8 cellular contexts compared by ENCODE assay signal in genomic region chr9:16870606-16871357, GRCh38. TPM values are rescaled to one million over a fixed set of nuclear protein-coding genes. Genes with fewer than 3 reads are reported as not detected.
DNase-seq lines count a peak whose midpoint lies in the region; ATAC-seq, FAIRE-seq and TF ChIP-seq lines count a peak whose summit lies in the region.

TSS of gene BNC2 (minus strand) at chr9:16870670. CDS start at chr9:16870648, 22 bp downstream.

- 0% methylated on average over 7 of the region's 60 CpGs for WGBS in mammary epithelial cell (ENCODE audit: low coverage, missing lambda C conversion rate)

- H3K4me3 ChIP-seq in mammary epithelial cell (replicated peaks in 1 of 3; ENCODE audit: insufficient read depth in 1 of 3, low read depth in 2 of 3, low read length in 3 of 3) (peak within 1 kb of the TSS; percentile 31 to 44 (median 39)), keratinocyte (ENCODE audit: control insufficient read depth in 2 of 3, extremely low read depth in 1 of 3, insufficient read depth in 2 of 3, low read depth in 1 of 3, low read length in 3 of 3) (peak within 1 kb of the TSS; percentile 44 to 70 (median 55)), skeletal muscle tissue (ENCODE audit: low read length in 3 of 3) (peak within 1 kb of the TSS; percentile 66 to 77 (median 75))

- BruUV-seq in mammary epithelial cell (replicated peaks; lab: Mats Ljungman, UMichigan) = no TSS peak

- H3K36me3 ChIP-seq in mammary epithelial cell (ENCODE audit: insufficient read depth, low read length) (no peaks in the 10 kb centered on the region), keratinocyte (ENCODE audit: control insufficient read depth in 2 of 2, extremely low read depth in 1 of 2, insufficient read depth in 2 of 2, low read length in 2 of 2) (no peaks in the 10 kb centered on the region), skeletal muscle tissue (ENCODE audit: control insufficient read depth in 3 of 3, insufficient read depth in 3 of 3, low read length in 3 of 3) (no peaks in the 10 kb centered on the region)

- H3K27me3 ChIP-seq in mammary epithelial cell (ENCODE audit: insufficient read depth, low read length) (peaks cover 15% of the 10 kb centered on the region), keratinocyte (ENCODE audit: control insufficient read depth, extremely low read depth, insufficient read depth, low read length) (no peaks in the 10 kb centered on the region), skeletal muscle tissue (ENCODE audit: control insufficient read depth in 3 of 3, insufficient read depth in 3 of 3, low read length in 3 of 3) (peaks cover 0 to 7% (median 2%) of the 10 kb centered on the region in 3 donors)

- dilution Hi-C loops in mammary epithelial cell (cut with HindIII; ENCODE audit: low sequenced_read_pairs) = no loop called here
- dilution Hi-C loops in keratinocyte (cut with MboI; ENCODE audit: extremely low pct_ligation_motif_present, low sequenced_read_pairs) = no loop called here

- intact Hi-C loops in mammary epithelial cell (cut with micrococcal nuclease) = no loop called here

- H4K20me1 ChIP-seq in mammary epithelial cell (ENCODE audit: insufficient read depth, low read length) = no peaks in the 10 kb centered on the region
- no peaks in the 10 kb centered on the region for H4K20me1 ChIP-seq in keratinocyte (ENCODE audit: control insufficient read depth, extremely low read depth, insufficient read depth, low read length)

- DNase-seq in GM10248 (ENCODE audit: extremely low spot score) (peak; percentile 21), NCI-H1105 treated with DMSO at 0.1 percent for 48 hours (lab: John Stamatoyannopoulos, UW) (peak; percentile 40), mammary epithelial cell (no peak), keratinocyte (ENCODE audit: low read depth, low spot score) (no peak), HT-29 (ENCODE audit: low spot score) (no peak), HUDEP-2 (lab: John Stamatoyannopoulos, UW; ENCODE audit: unreplicated experiment in 76 of 76) (no peak)

- CTCF ChIA-PET in GM10248 (lab: Yijun Ruan, JAX) (no interaction called here), mammary epithelial cell (lab: Charles Lee; ENCODE audit: low non-redundant PET) (no interaction called here)

- H2AFZ ChIP-seq in mammary epithelial cell (ENCODE audit: low read depth, low read length) (peak within 1 kb of the TSS; percentile 86), keratinocyte (ENCODE audit: control insufficient read depth, low read length) (peak within 1 kb of the TSS; percentile 94)

- H3K9ac ChIP-seq in mammary epithelial cell (ENCODE audit: insufficient read depth, low read length) (no peak within 1 kb of the TSS), keratinocyte (ENCODE audit: control insufficient read depth, extremely low read depth, insufficient read depth, low read length) (peak within 1 kb of the TSS; percentile 62), skeletal muscle tissue (ENCODE audit: low read depth in 1 of 3, low read length in 3 of 3) (peak within 1 kb of the TSS; percentile 65 to 79 (median 68))

- H3K4me1 ChIP-seq in mammary epithelial cell (ENCODE audit: insufficient read depth, low read length) (peaks cover 11% of the 10 kb centered on the region), keratinocyte (ENCODE audit: control insufficient read depth, extremely low read depth, insufficient read depth, low read length) (peaks cover 18% of the 10 kb centered on the region), skeletal muscle tissue (ENCODE audit: control insufficient read depth in 3 of 3, insufficient read depth in 3 of 3, low read length in 3 of 3) (peaks cover 0 to 8% (median 3%) of the 10 kb centered on the region in 3 donors)

- in situ Hi-C loops in mammary epithelial cell (cut with MboI; ENCODE audit: low sequenced_read_pairs in 2 of 2) = no loop called here

- H3K9me3 ChIP-seq in mammary epithelial cell (replicated peaks; ENCODE audit: insufficient read depth, low read length) (no peaks in the 10 kb centered on the region), keratinocyte (ENCODE audit: control insufficient read depth, low read depth, low read length) (no peaks in the 10 kb centered on the region), skeletal muscle tissue (ENCODE audit: control insufficient read depth in 3 of 3, low read length in 3 of 3) (no peaks in the 10 kb centered on the region)

- H3K79me2 ChIP-seq in mammary epithelial cell (ENCODE audit: insufficient read depth, low read length) = no peaks in the 10 kb centered on the region
- H3K79me2 ChIP-seq in keratinocyte (ENCODE audit: control insufficient read depth, insufficient read depth, low read length) = no peaks in the 10 kb centered on the region

- POLR2A ChIA-PET in GM10248 (lab: Yijun Ruan, JAX) = no interaction called here

- H3K27ac ChIP-seq in mammary epithelial cell (ENCODE audit: insufficient read depth, low read depth, low read length) = no peak within 1 kb of the TSS
- no peak within 1 kb of the TSS for H3K27ac ChIP-seq in keratinocyte (ENCODE audit: control insufficient read depth, insufficient read depth, low read length)
- peak within 1 kb of the TSS; percentile 64 for H3K27ac ChIP-seq in skeletal muscle tissue (ENCODE audit: low read depth, low read length)

- TF ChIP-seq CTCF in GM10248 (IDR thresholded peaks at IDR 0.05; ENCODE audit: control extremely low read depth, extremely low read depth, low read depth, missing control alignments) (no peak), mammary epithelial cell (conservative IDR thresholded peaks at IDR 0.05 in 1 of 2, IDR thresholded peaks at IDR 0.05 in 1 of 2; ENCODE audit: extremely low read depth in 1 of 2, insufficient read depth in 1 of 2, low read depth in 1 of 2, low read length in 2 of 2) (no peak), keratinocyte (optimal IDR thresholded peaks at IDR 0.05 in 1 of 3, IDR thresholded peaks at IDR 0.05 in 1 of 3, conservative IDR thresholded peaks at IDR 0.05 in 1 of 3; ENCODE audit: extremely low read depth in 1 of 3, insufficient read depth in 2 of 3, low read length in 3 of 3) (no peak)

- no peak for ATAC-seq in GM18909 (IDR thresholded peaks at IDR 0.05; ENCODE audit: poor library complexity, unreplicated experiment)

- H3K4me2 ChIP-seq in mammary epithelial cell (ENCODE audit: insufficient read depth, low read depth, low read length) (peak within 1 kb of the TSS; percentile 97), keratinocyte (ENCODE audit: control insufficient read depth, extremely low read depth, insufficient read depth, low read depth, low read length) (peak within 1 kb of the TSS; percentile 87)

- H3K9me1 ChIP-seq in keratinocyte (ENCODE audit: control insufficient read depth, extremely low read depth, insufficient read depth, low read length) = no peaks in the 10 kb centered on the region

- FAIRE-seq in keratinocyte (lab: Jason Lieb, UNC) = no peak

RNA-seq across cellular contexts. Expression of gene BNC2, which starts in this region (rescaled TPM):
- under 1 TPM; 0.09 to 0.17 TPM for total RNA-seq in mammary epithelial cell
- polyA plus RNA-seq in mammary epithelial cell = 0.03 TPM
- not detected for polyA minus RNA-seq in mammary epithelial cell
- polyA plus RNA-seq in keratinocyte = 1.1 to 2.2 TPM (median 1.1 TPM) in 3 replicates
- 1.4 TPM for polyA plus RNA-seq in keratinocyte (2011; ENCODE audit: low read depth)
- polyA plus RNA-seq in keratinocyte (2011; cell fraction: cytosol; rRNA removed) = 0.44 and 0.68 TPM in 2 replicates
- polyA plus RNA-seq in keratinocyte (2011; cell fraction: nucleus; rRNA removed) = 1.3 and 1.9 TPM in 2 replicates
- 0.21 and 0.88 TPM in 2 replicates for polyA plus RNA-seq in keratinocyte (2012; ENCODE audit: low replicate concordance)
- polyA minus RNA-seq in keratinocyte = 3.0 to 6.3 TPM (median 4.7 TPM) in 3 replicates
- 0.96 TPM for polyA minus RNA-seq in keratinocyte (2011; cell fraction: cytosol; rRNA and poly(A)+ RNA removed)
- 1.6 and 5.6 TPM in 2 replicates for polyA minus RNA-seq in keratinocyte (2011; cell fraction: nucleus; rRNA and poly(A)+ RNA removed)
- total RNA-seq in skeletal muscle tissue = 10.4 TPM
- not detected in 2 replicates for total RNA-seq in HT-29 (2014; rRNA removed; shearing (Covaris generic))

Comparison
In these comparisons a context has a peak if more than half of its experiments do, and no peak if none do; other contexts are left out.
1. DNase-seq: peak in GM10248 (single experiment) and NCI-H1105 treated with DMSO at 0.1 percent for 48 hours (single experiment); none in mammary epithelial cell (single experiment), keratinocyte (single experiment), HT-29 (single experiment) and HUDEP-2 (0 of 76).
2. Peak in every context shown above with its lines, with median percentiles within 50 percentile points of each other: H3K4me3 ChIP-seq.